1 cellular context compared by ENCODE assay signal in genomic region chr17:73359255-73359816, GRCh38.
TF ChIP-seq lines count a peak whose summit lies in the region.

No MANE protein-coding gene starts in this region.

TF ChIP-seq in K562, 482 proteins besides CTCF, POLR2A, EP300 and RAD21 (continued from another document):
- TF ChIP-seq GMEB1 (CRISPR knock-in tag; IDR thresholded peaks at IDR 0.05) (no peak), DACH1 (IDR thresholded peaks at IDR 0.05; ENCODE audit: partially characterized antibody) (no peak), FOXP4 (CRISPR knock-in tag; IDR thresholded peaks at IDR 0.05; ENCODE audit: borderline replicate concordance) (no peak), HCFC1 (IDR thresholded peaks at IDR 0.05; ENCODE audit: low read depth, low read length) (no peak), THAP7 (CRISPR knock-in tag; IDR thresholded peaks at IDR 0.05) (no peak), TCF3 (CRISPR knock-in tag; IDR thresholded peaks at IDR 0.05) (no peak), HDAC8 (tag; IDR thresholded peaks at IDR 0.05) (no peak), ZNF507 (tag; conservative IDR thresholded peaks at IDR 0.05) (no peak), CTBP1 (IDR thresholded peaks at IDR 0.05; ENCODE audit: borderline replicate concordance) (no peak), ZFP91 (CRISPR knock-in tag; IDR thresholded peaks at IDR 0.05) (no peak), NFIX (CRISPR knock-in tag; IDR thresholded peaks at IDR 0.05; ENCODE audit: low read depth) (no peak)
- TF ChIP-seq, protein P1, sequence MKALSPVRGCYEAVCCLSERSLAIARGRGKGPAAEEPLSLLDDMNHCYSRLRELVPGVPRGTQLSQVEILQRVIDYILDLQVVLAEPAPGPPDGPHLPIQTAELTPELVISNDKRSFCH (CRISPR knock-in tag; IDR thresholded peaks at IDR 0.05): no peak
- TF ChIP-seq, protein P1 (tag; IDR thresholded peaks at IDR 0.05): no peak
- TF ChIP-seq, protein P2, sequence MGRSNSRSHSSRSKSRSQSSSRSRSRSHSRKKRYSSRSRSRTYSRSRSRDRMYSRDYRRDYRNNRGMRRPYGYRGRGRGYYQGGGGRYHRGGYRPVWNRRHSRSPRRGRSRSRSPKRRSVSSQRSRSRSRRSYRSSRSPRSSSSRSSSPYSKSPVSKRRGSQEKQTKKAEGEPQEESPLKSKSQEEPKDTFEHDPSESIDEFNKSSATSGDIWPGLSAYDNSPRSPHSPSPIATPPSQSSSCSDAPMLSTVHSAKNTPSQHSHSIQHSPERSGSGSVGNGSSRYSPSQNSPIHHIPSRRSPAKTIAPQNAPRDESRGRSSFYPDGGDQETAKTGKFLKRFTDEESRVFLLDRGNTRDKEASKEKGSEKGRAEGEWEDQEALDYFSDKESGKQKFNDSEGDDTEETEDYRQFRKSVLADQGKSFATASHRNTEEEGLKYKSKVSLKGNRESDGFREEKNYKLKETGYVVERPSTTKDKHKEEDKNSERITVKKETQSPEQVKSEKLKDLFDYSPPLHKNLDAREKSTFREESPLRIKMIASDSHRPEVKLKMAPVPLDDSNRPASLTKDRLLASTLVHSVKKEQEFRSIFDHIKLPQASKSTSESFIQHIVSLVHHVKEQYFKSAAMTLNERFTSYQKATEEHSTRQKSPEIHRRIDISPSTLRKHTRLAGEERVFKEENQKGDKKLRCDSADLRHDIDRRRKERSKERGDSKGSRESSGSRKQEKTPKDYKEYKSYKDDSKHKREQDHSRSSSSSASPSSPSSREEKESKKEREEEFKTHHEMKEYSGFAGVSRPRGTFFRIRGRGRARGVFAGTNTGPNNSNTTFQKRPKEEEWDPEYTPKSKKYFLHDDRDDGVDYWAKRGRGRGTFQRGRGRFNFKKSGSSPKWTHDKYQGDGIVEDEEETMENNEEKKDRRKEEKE (IDR thresholded peaks at IDR 0.05; ENCODE audit: borderline replicate concordance in 1 of 2, control insufficient read depth in 1 of 2, low read depth in 2 of 2, low read length in 1 of 2): no peak
- TF ChIP-seq, protein P3, sequence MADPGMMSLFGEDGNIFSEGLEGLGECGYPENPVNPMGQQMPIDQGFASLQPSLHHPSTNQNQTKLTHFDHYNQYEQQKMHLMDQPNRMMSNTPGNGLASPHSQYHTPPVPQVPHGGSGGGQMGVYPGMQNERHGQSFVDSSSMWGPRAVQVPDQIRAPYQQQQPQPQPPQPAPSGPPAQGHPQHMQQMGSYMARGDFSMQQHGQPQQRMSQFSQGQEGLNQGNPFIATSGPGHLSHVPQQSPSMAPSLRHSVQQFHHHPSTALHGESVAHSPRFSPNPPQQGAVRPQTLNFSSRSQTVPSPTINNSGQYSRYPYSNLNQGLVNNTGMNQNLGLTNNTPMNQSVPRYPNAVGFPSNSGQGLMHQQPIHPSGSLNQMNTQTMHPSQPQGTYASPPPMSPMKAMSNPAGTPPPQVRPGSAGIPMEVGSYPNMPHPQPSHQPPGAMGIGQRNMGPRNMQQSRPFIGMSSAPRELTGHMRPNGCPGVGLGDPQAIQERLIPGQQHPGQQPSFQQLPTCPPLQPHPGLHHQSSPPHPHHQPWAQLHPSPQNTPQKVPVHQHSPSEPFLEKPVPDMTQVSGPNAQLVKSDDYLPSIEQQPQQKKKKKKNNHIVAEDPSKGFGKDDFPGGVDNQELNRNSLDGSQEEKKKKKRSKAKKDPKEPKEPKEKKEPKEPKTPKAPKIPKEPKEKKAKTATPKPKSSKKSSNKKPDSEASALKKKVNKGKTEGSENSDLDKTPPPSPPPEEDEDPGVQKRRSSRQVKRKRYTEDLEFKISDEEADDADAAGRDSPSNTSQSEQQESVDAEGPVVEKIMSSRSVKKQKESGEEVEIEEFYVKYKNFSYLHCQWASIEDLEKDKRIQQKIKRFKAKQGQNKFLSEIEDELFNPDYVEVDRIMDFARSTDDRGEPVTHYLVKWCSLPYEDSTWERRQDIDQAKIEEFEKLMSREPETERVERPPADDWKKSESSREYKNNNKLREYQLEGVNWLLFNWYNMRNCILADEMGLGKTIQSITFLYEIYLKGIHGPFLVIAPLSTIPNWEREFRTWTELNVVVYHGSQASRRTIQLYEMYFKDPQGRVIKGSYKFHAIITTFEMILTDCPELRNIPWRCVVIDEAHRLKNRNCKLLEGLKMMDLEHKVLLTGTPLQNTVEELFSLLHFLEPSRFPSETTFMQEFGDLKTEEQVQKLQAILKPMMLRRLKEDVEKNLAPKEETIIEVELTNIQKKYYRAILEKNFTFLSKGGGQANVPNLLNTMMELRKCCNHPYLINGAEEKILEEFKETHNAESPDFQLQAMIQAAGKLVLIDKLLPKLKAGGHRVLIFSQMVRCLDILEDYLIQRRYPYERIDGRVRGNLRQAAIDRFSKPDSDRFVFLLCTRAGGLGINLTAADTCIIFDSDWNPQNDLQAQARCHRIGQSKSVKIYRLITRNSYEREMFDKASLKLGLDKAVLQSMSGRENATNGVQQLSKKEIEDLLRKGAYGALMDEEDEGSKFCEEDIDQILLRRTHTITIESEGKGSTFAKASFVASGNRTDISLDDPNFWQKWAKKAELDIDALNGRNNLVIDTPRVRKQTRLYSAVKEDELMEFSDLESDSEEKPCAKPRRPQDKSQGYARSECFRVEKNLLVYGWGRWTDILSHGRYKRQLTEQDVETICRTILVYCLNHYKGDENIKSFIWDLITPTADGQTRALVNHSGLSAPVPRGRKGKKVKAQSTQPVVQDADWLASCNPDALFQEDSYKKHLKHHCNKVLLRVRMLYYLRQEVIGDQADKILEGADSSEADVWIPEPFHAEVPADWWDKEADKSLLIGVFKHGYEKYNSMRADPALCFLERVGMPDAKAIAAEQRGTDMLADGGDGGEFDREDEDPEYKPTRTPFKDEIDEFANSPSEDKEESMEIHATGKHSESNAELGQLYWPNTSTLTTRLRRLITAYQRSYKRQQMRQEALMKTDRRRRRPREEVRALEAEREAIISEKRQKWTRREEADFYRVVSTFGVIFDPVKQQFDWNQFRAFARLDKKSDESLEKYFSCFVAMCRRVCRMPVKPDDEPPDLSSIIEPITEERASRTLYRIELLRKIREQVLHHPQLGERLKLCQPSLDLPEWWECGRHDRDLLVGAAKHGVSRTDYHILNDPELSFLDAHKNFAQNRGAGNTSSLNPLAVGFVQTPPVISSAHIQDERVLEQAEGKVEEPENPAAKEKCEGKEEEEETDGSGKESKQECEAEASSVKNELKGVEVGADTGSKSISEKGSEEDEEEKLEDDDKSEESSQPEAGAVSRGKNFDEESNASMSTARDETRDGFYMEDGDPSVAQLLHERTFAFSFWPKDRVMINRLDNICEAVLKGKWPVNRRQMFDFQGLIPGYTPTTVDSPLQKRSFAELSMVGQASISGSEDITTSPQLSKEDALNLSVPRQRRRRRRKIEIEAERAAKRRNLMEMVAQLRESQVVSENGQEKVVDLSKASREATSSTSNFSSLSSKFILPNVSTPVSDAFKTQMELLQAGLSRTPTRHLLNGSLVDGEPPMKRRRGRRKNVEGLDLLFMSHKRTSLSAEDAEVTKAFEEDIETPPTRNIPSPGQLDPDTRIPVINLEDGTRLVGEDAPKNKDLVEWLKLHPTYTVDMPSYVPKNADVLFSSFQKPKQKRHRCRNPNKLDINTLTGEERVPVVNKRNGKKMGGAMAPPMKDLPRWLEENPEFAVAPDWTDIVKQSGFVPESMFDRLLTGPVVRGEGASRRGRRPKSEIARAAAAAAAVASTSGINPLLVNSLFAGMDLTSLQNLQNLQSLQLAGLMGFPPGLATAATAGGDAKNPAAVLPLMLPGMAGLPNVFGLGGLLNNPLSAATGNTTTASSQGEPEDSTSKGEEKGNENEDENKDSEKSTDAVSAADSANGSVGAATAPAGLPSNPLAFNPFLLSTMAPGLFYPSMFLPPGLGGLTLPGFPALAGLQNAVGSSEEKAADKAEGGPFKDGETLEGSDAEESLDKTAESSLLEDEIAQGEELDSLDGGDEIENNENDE (IDR thresholded peaks at IDR 0.05; ENCODE audit: low read depth, low read length): no peak
